ENCODE assay signal across 11 cellular contexts in genomic region chr16:5502467-5502869, GRCh38.
A peak's percentile ranks its signal among the peaks of the same experiment; 100 is the strongest.
DNase-seq lines count a peak whose midpoint lies in the region; ATAC-seq and TF ChIP-seq lines count a peak whose summit lies in the region.
"Had no signal": no experiment of that assay in that cellular context is flagged by ENCODE, and none has a peak within 500 bp of the region (broad histone marks: within the 10 kb centered on the region; RNA-seq: fewer than 3 reads in every experiment).

No MANE protein-coding gene starts in this region.

- ATAC-seq in HG03342 (IDR thresholded peaks at IDR 0.05; ENCODE audit: unreplicated experiment), result no peak
- no peak for ATAC-seq in stimulated activated effector memory CD8-positive, alpha-beta T cell treated with anti-CD3 and anti-CD28 coated beads, Interleukin-12 subunit alpha, Interleukin-12 subunit beta, amount 100 ng/mL, for 72 hours
- ATAC-seq in natural killer cell, result no peak

- H3K4me3 Mint-ChIP-seq in H9, result no peak overlapping the region
- no peak overlapping the region for H3K4me3 Mint-ChIP-seq in stimulated activated effector memory CD8-positive, alpha-beta T cell treated with anti-CD3 and anti-CD28 coated beads, Interleukin-12 subunit alpha, Interleukin-12 subunit beta, amount 100 ng/mL, for 72 hours
- no peak overlapping the region for H3K4me3 Mint-ChIP-seq in natural killer cell

- no peak overlapping the region for H3K56ac ChIP-seq in H9 (ENCODE audit: insufficient read length, low read depth, low read length)

- H3K9ac ChIP-seq in H9 (ENCODE audit: extremely low read depth, insufficient read length, low read length), result no peak overlapping the region

- H2BK12ac ChIP-seq in H9 (ENCODE audit: insufficient read length, low read depth, low read length), result no peak overlapping the region

- no peaks in the 10 kb centered on the region for H3K79me1 ChIP-seq in H9 (ENCODE audit: insufficient read depth, low read depth, low read length, poor library complexity, severe bottlenecking)

- no peak overlapping the region for H3K23ac ChIP-seq in H9 (ENCODE audit: insufficient read length, low read depth, low read length)

- H4K91ac ChIP-seq in H9 (ENCODE audit: insufficient read length, low read depth, low read length), result no peak overlapping the region

- H2AK5ac ChIP-seq in H9 (ENCODE audit: insufficient read length, low read length), result no peak overlapping the region

- H3K4me1 Mint-ChIP-seq in H9, result peaks cover 20 to 31% of the 10 kb centered on the region in 2 experiments
- no peaks in the 10 kb centered on the region for H3K4me1 Mint-ChIP-seq in stimulated activated effector memory CD8-positive, alpha-beta T cell treated with anti-CD3 and anti-CD28 coated beads, Interleukin-12 subunit alpha, Interleukin-12 subunit beta, amount 100 ng/mL, for 72 hours
- H3K4me1 Mint-ChIP-seq in natural killer cell, result no peaks in the 10 kb centered on the region

- H3K27ac Mint-ChIP-seq in H9, result no peak overlapping the region
- H3K27ac Mint-ChIP-seq in stimulated activated effector memory CD8-positive, alpha-beta T cell treated with anti-CD3 and anti-CD28 coated beads, Interleukin-12 subunit alpha, Interleukin-12 subunit beta, amount 100 ng/mL, for 72 hours, result no peak overlapping the region
- H3K27ac Mint-ChIP-seq in natural killer cell, result no peak overlapping the region

- no peak overlapping the region for H3T11ph ChIP-seq in H9 (ENCODE audit: low read length)

- H4K20me1 ChIP-seq in H9 (ENCODE audit: control insufficient read depth, insufficient read depth, insufficient read length), result no peaks in the 10 kb centered on the region

- H3K9me3 Mint-ChIP-seq in H9 (peaks cover 0 to 3% of the 10 kb centered on the region in 2 experiments; a peak in 2 of 5 replicates), natural killer cell (peaks cover 0 to 3% of the 10 kb centered on the region in 2 donors)
- H3K9me3 Mint-ChIP-seq in stimulated activated effector memory CD8-positive, alpha-beta T cell treated with anti-CD3 and anti-CD28 coated beads, Interleukin-12 subunit alpha, Interleukin-12 subunit beta, amount 100 ng/mL, for 72 hours, result peaks cover 2% of the 10 kb centered on the region

- no peaks in the 10 kb centered on the region for H3K4me1 ChIP-seq in H9 (ENCODE audit: insufficient read depth, low read length)

- H3K4ac ChIP-seq in H9 (ENCODE audit: low read depth, low read length), result no peak overlapping the region

- H3K18ac ChIP-seq in H9 (ENCODE audit: insufficient read length, low read depth, low read length), result no peak overlapping the region

- no peak overlapping the region for H4K8ac ChIP-seq in H9 (replicated peaks; ENCODE audit: insufficient read length, low read depth, low read length)

- H3K14ac ChIP-seq in H9 (ENCODE audit: insufficient read depth, low read length), result no peak overlapping the region

- no peaks in the 10 kb centered on the region for H3K79me2 ChIP-seq in H9 (ENCODE audit: insufficient read depth, low read length)

- no peak overlapping the region for H3K4me2 ChIP-seq in H9 (ENCODE audit: insufficient read depth, insufficient read length, low read length)

- intact Hi-C loops in natural killer cell (cut with micrococcal nuclease), result no loop called here

- H3K36me3 Mint-ChIP-seq in H9 (ENCODE audit: insufficient read depth in 1 of 3, low read depth in 3 of 3) (no peaks in the 10 kb centered on the region), natural killer cell (no peaks in the 10 kb centered on the region)
- H3K36me3 Mint-ChIP-seq in stimulated activated effector memory CD8-positive, alpha-beta T cell treated with anti-CD3 and anti-CD28 coated beads, Interleukin-12 subunit alpha, Interleukin-12 subunit beta, amount 100 ng/mL, for 72 hours, result no peaks in the 10 kb centered on the region

- no peak overlapping the region for H2BK120ac ChIP-seq in H9 (ENCODE audit: low read depth, low read length, poor library complexity, severe bottlenecking)

- H3K9me3 ChIP-seq in H9 (ENCODE audit: control insufficient read depth, low read depth, low read length), result no peaks in the 10 kb centered on the region

- no CpG with 5 or more reads among the region's 7 CpGs for WGBS in H9 (ENCODE audit: extremely low coverage, insufficient read length, low lambda C conversion rate)

- no peak overlapping the region for H2BK20ac ChIP-seq in H9 (ENCODE audit: low read depth, low read length, poor library complexity, severe bottlenecking)

- no peak overlapping the region for H2BK5ac ChIP-seq in H9 (ENCODE audit: insufficient read length, low read length)

- H2AFZ ChIP-seq in H9 (ENCODE audit: low read length), result no peak overlapping the region

- no peaks in the 10 kb centered on the region for H3K27me3 ChIP-seq in H9 (ENCODE audit: insufficient read depth, low read length)

- no peaks in the 10 kb centered on the region for H3K23me2 ChIP-seq in H9 (ENCODE audit: insufficient read length, low read depth, low read length, poor library complexity, severe bottlenecking)

- peak; percentile 37 for TF ChIP-seq CTCF in C4-2B (conservative IDR thresholded peaks at IDR 0.05)
- peak; percentile 85 for TF ChIP-seq CTCF in H9 (conservative IDR thresholded peaks at IDR 0.05)
- TF ChIP-seq CTCF in natural killer cell (IDR thresholded peaks at IDR 0.05), result no peak

- H3K27ac ChIP-seq in C4-2B (no peak overlapping the region), H9 (ENCODE audit: insufficient read length, low read depth, low read length) (no peak overlapping the region)

- H4K5ac ChIP-seq in H9 (ENCODE audit: insufficient read length, low read depth, low read length), result no peak overlapping the region

- H3K27me3 Mint-ChIP-seq in H9 (ENCODE audit: low read depth), result peaks cover 3% of the 10 kb centered on the region; the same call in 1 of the 2 replicates
- H3K27me3 Mint-ChIP-seq in natural killer cell (ENCODE audit: low read depth in 2 of 2), result peaks cover 0 to 5% of the 10 kb centered on the region in 2 donors

- H2BK15ac ChIP-seq in H9 (ENCODE audit: low read depth, low read length), result no peak overlapping the region

- DNase-seq in H9 (peak; percentile 74), SK-N-DZ (ENCODE audit: low spot score) (peak; percentile 99), kidney glomerular epithelial cell (lab: John Stamatoyannopoulos, UW) (peak; percentile 31), NCI-H1105 treated with DMSO at 0.1 percent for 48 hours (lab: John Stamatoyannopoulos, UW) (no peak), natural killer cell (no peak)
- no peak for DNase-seq in stimulated activated effector memory CD8-positive, alpha-beta T cell treated with anti-CD3 and anti-CD28 coated beads, Interleukin-12 subunit alpha, Interleukin-12 subunit beta, amount 100 ng/mL, for 72 hours (ENCODE audit: low spot score in 2 of 2)
- DNase-seq: cortex of kidney, GDM1, NCI-H1436 treated with DMSO at 0.1 percent for 48 hours had no signal

Comparison
In these comparisons a context has a peak if more than half of its experiments do, and no peak if none do; other contexts are left out.
1. DNase-seq: peak in H9 (single experiment), SK-N-DZ (single experiment) and kidney glomerular epithelial cell (single experiment); none in NCI-H1105 treated with DMSO at 0.1 percent for 48 hours (single experiment), stimulated activated effector memory CD8-positive, alpha-beta T cell treated with anti-CD3 and anti-CD28 coated beads, Interleukin-12 subunit alpha, Interleukin-12 subunit beta, amount 100 ng/mL, for 72 hours (0 of 2) and natural killer cell (single experiment).